ENCODE assay signal across 11 cellular contexts in genomic region chr15:47331796-47332480, GRCh38.
DNase-seq lines count a peak whose midpoint lies in the region; ATAC-seq and TF ChIP-seq lines count a peak whose summit lies in the region.
"Had no signal": no experiment of that assay in that cellular context is flagged by ENCODE, and none has a peak within 500 bp of the region (broad histone marks: within the 10 kb centered on the region; RNA-seq: fewer than 3 reads in every experiment).

No MANE protein-coding gene starts in this region.

- CTCF ChIA-PET in PC-3 (lab: Charles Lee): no interaction called here
- CTCF ChIA-PET in activated CD4-positive, alpha-beta memory T cell treated with anti-CD3 and anti-CD28 coated beads, Interleukin-2, amount 10 ng/mL, durations not matched to agents 7 days and 5 days (lab: Charles Lee): no interaction called here

- H3K9me3 ChIP-seq in PC-3 (ENCODE audit: low read length): no peaks in the 10 kb centered on the region
- no peaks in the 10 kb centered on the region for H3K9me3 ChIP-seq in thyroid gland
- H3K9me3 ChIP-seq: suprapubic skin had no signal

- no peaks in the 10 kb centered on the region for H3K27me3 Mint-ChIP-seq in activated CD4-positive, alpha-beta memory T cell treated with anti-CD3 and anti-CD28 coated beads, Interleukin-2, amount 10 ng/mL, durations not matched to agents 7 days and 5 days
- H3K27me3 Mint-ChIP-seq: T-helper 17 cell had no signal

- peak in 1 of 2 donors; percentile 38 for TF ChIP-seq POLR2A in thyroid gland (IDR thresholded peaks at IDR 0.05)

- no peaks in the 10 kb centered on the region for H3K36me3 Mint-ChIP-seq in activated CD4-positive, alpha-beta memory T cell treated with anti-CD3 and anti-CD28 coated beads, Interleukin-2, amount 10 ng/mL, durations not matched to agents 7 days and 5 days (ENCODE audit: low read depth)

- H3K9ac ChIP-seq in PC-3 (ENCODE audit: low read length): no peak overlapping the region

- H4K20me1 ChIP-seq in PC-3 (ENCODE audit: low read length): no peaks in the 10 kb centered on the region

- no peaks in the 10 kb centered on the region for H3F3A ChIP-seq in PC-3 (ENCODE audit: low read length, unreplicated experiment)

- TF ChIP-seq CTCF in PC-3 (conservative IDR thresholded peaks at IDR 0.05; ENCODE audit: low read depth, low read length): no peak
- no peak for TF ChIP-seq CTCF in foreskin fibroblast (IDR thresholded peaks at IDR 0.05; ENCODE audit: low read depth, low read length)
- TF ChIP-seq CTCF in thyroid gland (IDR thresholded peaks at IDR 0.05): no peak

- 34 to 41% methylated on average over 6 of the region's 6 CpGs for WGBS in thyroid gland, 2 donors

- no peaks in the 10 kb centered on the region for H3K27me3 ChIP-seq in PC-3 (ENCODE audit: low read length)
- H3K27me3 ChIP-seq in thyroid gland: no peaks in the 10 kb centered on the region
- H3K27me3 ChIP-seq: suprapubic skin had no signal

- H3K4me3 Mint-ChIP-seq in activated CD4-positive, alpha-beta memory T cell treated with anti-CD3 and anti-CD28 coated beads, Interleukin-2, amount 10 ng/mL, durations not matched to agents 7 days and 5 days: no peak overlapping the region
- H3K4me3 Mint-ChIP-seq: T-helper 17 cell had no signal

- no TSS peak for BruUV-seq in PC-3 (replicated peaks; lab: Mats Ljungman, UMichigan)

- H3K9me3 Mint-ChIP-seq in activated CD4-positive, alpha-beta memory T cell treated with anti-CD3 and anti-CD28 coated beads, Interleukin-2, amount 10 ng/mL, durations not matched to agents 7 days and 5 days: peaks cover 2% of the 10 kb centered on the region

- H3K36me3 ChIP-seq in PC-3 (ENCODE audit: low read depth, low read length) (no peaks in the 10 kb centered on the region), thyroid gland (no peaks in the 10 kb centered on the region)
- H3K36me3 ChIP-seq: suprapubic skin had no signal

- no peaks in the 10 kb centered on the region for H3K4me1 Mint-ChIP-seq in activated CD4-positive, alpha-beta memory T cell treated with anti-CD3 and anti-CD28 coated beads, Interleukin-2, amount 10 ng/mL, durations not matched to agents 7 days and 5 days
- H3K4me1 Mint-ChIP-seq: T-helper 17 cell had no signal

- intact Hi-C loops in PC-3 (cut with micrococcal nuclease) (no loop called here), thyroid gland (cut with DNase I) (no loop called here)

- 0 out of 2 replicates have a peak overlapping the region, but pooled peaks have one; percentile 10 for H3K4me2 ChIP-seq in PC-3 (ENCODE audit: low read length)

- ATAC-seq in PC-3 (peak; percentile 69), HG03354 (IDR thresholded peaks at IDR 0.05; ENCODE audit: poor library complexity, severe bottlenecking, unreplicated experiment) (no peak)
- ATAC-seq: T-helper 17 cell had no signal

- POLR2A ChIA-PET in PC-3 (lab: Charles Lee; ENCODE audit: unreplicated experiment): no interaction called here
- POLR2A ChIA-PET in activated CD4-positive, alpha-beta memory T cell treated with anti-CD3 and anti-CD28 coated beads, Interleukin-2, amount 10 ng/mL, durations not matched to agents 7 days and 5 days (lab: Charles Lee): no interaction called here

- no peaks in the 10 kb centered on the region for H3K9me2 ChIP-seq in PC-3 (replicated peaks; ENCODE audit: low read length)

- no peak overlapping the region for H3K4me3 ChIP-seq in PC-3 (ENCODE audit: low read length)
- no peak overlapping the region for H3K4me3 ChIP-seq in foreskin fibroblast (ENCODE audit: low read depth in 1 of 2, low read length in 2 of 2)
- H3K4me3 ChIP-seq in thyroid gland (replicated peaks in 1 of 3): no peak overlapping the region
- H3K4me3 ChIP-seq: suprapubic skin had no signal

- DNase-seq in NCI-H2107 treated with DMSO at 0.1 percent for 48 hours (lab: John Stamatoyannopoulos, UW; ENCODE audit: unreplicated experiment) (peak; percentile 62), NCI-H2107 (lab: John Stamatoyannopoulos, UW) (no peak), PC-3 (peak; percentile 48), foreskin fibroblast (peak; percentile 60 to 84), thyroid gland (peak; percentile 59 to 61), epidermal melanocyte (ENCODE audit: insufficient read length, low spot score) (no peak)
- DNase-seq in activated CD4-positive, alpha-beta memory T cell treated with anti-CD3 and anti-CD28 coated beads, Interleukin-2, amount 10 ng/mL, durations not matched to agents 7 days and 5 days: no peak
- DNase-seq: NCI-H526 treated with DMSO at 0.1 percent for 48 hours, T-helper 17 cell had no signal

- H3K27ac Mint-ChIP-seq in activated CD4-positive, alpha-beta memory T cell treated with anti-CD3 and anti-CD28 coated beads, Interleukin-2, amount 10 ng/mL, durations not matched to agents 7 days and 5 days: no peak overlapping the region
- H3K27ac Mint-ChIP-seq: T-helper 17 cell had no signal

- H2AFZ ChIP-seq in PC-3 (ENCODE audit: low read length): no peak overlapping the region

- H3K4me1 ChIP-seq in PC-3 (ENCODE audit: insufficient read depth, low read length) (peaks cover 9% of the 10 kb centered on the region), thyroid gland (peaks cover 15 to 16% of the 10 kb centered on the region in 2 donors)

- no peak overlapping the region for H3K27ac ChIP-seq in PC-3 (ENCODE audit: low read length)
- H3K27ac ChIP-seq in thyroid gland: peak overlapping the region; percentile 5 to 74 (median 68)
- H3K27ac ChIP-seq: suprapubic skin had no signal

- no peaks in the 10 kb centered on the region for H3K79me2 ChIP-seq in PC-3 (ENCODE audit: low read length)

Comparison
In these comparisons a context has a peak if more than half of its experiments do, and no peak if none do; other contexts are left out.
1. DNase-seq: peak in NCI-H2107 treated with DMSO at 0.1 percent for 48 hours (single experiment), PC-3 (single experiment), foreskin fibroblast (2 of 2) and thyroid gland (2 of 2); none in NCI-H2107 (single experiment), activated CD4-positive, alpha-beta memory T cell treated with anti-CD3 and anti-CD28 coated beads, Interleukin-2, amount 10 ng/mL, durations not matched to agents 7 days and 5 days (single experiment) and epidermal melanocyte (single experiment).